In genomic region chr3:52513281-52513680, GRCh38 we compare ENCODE assay signal across 2 cellular contexts.
TF ChIP-seq lines count a peak whose summit lies in the region.

No MANE protein-coding gene starts in this region.

TF ChIP-seq in HEK293, 187 proteins besides CTCF, POLR2A, EP300 and RAD21:
- TF ChIP-seq ZXDB (tag by site-specific recombination; IDR thresholded peaks at IDR 0.05) (no peak), ZNF24 (tag by site-specific recombination; IDR thresholded peaks at IDR 0.05) (no peak), ZIC2 (tag by site-specific recombination; IDR thresholded peaks at IDR 0.05) (peak; percentile 26)

TF ChIP-seq in H1, 55 proteins besides CTCF, POLR2A, EP300 and RAD21:
- no peak for TF ChIP-seq CREB1 (IDR thresholded peaks at IDR 0.05)
- TF ChIP-seq ZNF274 (IDR thresholded peaks at IDR 0.05; ENCODE audit: borderline replicate concordance, extremely low read depth, low read length) = no peak
- TF ChIP-seq TCF12 (IDR thresholded peaks at IDR 0.05; ENCODE audit: low read depth, low read length) = no peak
- no peak for TF ChIP-seq FOSL1 (IDR thresholded peaks at IDR 0.05; ENCODE audit: insufficient read depth, low read depth, low read length)
- TF ChIP-seq, protein P1, sequence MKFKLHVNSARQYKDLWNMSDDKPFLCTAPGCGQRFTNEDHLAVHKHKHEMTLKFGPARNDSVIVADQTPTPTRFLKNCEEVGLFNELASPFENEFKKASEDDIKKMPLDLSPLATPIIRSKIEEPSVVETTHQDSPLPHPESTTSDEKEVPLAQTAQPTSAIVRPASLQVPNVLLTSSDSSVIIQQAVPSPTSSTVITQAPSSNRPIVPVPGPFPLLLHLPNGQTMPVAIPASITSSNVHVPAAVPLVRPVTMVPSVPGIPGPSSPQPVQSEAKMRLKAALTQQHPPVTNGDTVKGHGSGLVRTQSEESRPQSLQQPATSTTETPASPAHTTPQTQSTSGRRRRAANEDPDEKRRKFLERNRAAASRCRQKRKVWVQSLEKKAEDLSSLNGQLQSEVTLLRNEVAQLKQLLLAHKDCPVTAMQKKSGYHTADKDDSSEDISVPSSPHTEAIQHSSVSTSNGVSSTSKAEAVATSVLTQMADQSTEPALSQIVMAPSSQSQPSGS (IDR thresholded peaks at IDR 0.05; ENCODE audit: low read length) = no peak
- no peak for TF ChIP-seq CEBPB (IDR thresholded peaks at IDR 0.05; ENCODE audit: low read depth, low read length)
- no peak for TF ChIP-seq POU5F1 (IDR thresholded peaks at IDR 0.05; ENCODE audit: low read depth, low read length)
- TF ChIP-seq CHD2 (IDR thresholded peaks at IDR 0.05; ENCODE audit: low read length) = no peak
- TF ChIP-seq BCL11A (IDR thresholded peaks at IDR 0.05; ENCODE audit: low read depth in 2 of 2, low read length in 2 of 2) = no peak
- TF ChIP-seq NANOG (IDR thresholded peaks at IDR 0.05; ENCODE audit: insufficient read depth, low read depth, low read length, poor library complexity, severe bottlenecking) = no peak
- no peak for TF ChIP-seq TEAD4 (IDR thresholded peaks at IDR 0.05; ENCODE audit: low read depth, low read length)
